Comparison of ENCODE assay signal across 1 cellular context in the genomic region with DNA sequence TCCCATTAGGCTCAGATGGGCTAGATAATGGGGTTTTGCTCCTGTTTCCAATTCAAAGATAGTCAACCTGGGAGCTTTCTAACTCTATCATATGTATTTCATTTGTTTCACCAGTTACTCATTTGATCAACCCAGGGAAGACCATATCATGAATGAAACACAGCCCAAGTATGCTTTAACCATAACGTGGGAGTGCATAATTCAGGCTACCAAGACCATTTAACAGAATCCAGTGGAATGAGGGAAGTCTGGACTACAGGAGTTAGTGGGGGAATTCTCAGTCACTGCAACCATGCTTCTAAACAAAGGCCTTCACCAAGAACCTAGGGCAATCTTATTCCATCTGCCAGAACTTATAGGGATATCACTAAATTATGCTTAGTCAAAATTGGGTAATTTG.
TF ChIP-seq lines count a peak whose summit lies in the region.

No MANE protein-coding gene starts in this region.

TF ChIP-seq in WTC11, 78 proteins besides CTCF, POLR2A, EP300 and RAD21 (continued from another document):
- TF ChIP-seq ZSCAN18 (CRISPR knock-in tag; IDR thresholded peaks at IDR 0.05) (no peak), ZBTB21 (CRISPR knock-in tag; IDR thresholded peaks at IDR 0.05; ENCODE audit: borderline replicate concordance) (no peak), MLX (CRISPR knock-in tag; IDR thresholded peaks at IDR 0.05) (no peak), STAT6 (CRISPR knock-in tag; conservative IDR thresholded peaks at IDR 0.05; ENCODE audit: low read depth) (no peak), GTF2I (CRISPR knock-in tag; conservative IDR thresholded peaks at IDR 0.05) (no peak), E2F5 (CRISPR knock-in tag; IDR thresholded peaks at IDR 0.05) (no peak), MXD4 (CRISPR knock-in tag; IDR thresholded peaks at IDR 0.05; ENCODE audit: borderline replicate concordance) (no peak)
- TF ChIP-seq, protein P1, sequence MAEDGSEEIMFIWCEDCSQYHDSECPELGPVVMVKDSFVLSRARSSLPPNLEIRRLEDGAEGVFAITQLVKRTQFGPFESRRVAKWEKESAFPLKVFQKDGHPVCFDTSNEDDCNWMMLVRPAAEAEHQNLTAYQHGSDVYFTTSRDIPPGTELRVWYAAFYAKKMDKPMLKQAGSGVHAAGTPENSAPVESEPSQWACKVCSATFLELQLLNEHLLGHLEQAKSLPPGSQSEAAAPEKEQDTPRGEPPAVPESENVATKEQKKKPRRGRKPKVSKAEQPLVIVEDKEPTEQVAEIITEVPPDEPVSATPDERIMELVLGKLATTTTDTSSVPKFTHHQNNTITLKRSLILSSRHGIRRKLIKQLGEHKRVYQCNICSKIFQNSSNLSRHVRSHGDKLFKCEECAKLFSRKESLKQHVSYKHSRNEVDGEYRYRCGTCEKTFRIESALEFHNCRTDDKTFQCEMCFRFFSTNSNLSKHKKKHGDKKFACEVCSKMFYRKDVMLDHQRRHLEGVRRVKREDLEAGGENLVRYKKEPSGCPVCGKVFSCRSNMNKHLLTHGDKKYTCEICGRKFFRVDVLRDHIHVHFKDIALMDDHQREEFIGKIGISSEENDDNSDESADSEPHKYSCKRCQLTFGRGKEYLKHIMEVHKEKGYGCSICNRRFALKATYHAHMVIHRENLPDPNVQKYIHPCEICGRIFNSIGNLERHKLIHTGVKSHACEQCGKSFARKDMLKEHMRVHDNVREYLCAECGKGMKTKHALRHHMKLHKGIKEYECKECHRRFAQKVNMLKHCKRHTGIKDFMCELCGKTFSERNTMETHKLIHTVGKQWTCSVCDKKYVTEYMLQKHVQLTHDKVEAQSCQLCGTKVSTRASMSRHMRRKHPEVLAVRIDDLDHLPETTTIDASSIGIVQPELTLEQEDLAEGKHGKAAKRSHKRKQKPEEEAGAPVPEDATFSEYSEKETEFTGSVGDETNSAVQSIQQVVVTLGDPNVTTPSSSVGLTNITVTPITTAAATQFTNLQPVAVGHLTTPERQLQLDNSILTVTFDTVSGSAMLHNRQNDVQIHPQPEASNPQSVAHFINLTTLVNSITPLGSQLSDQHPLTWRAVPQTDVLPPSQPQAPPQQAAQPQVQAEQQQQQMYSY (CRISPR knock-in tag; IDR thresholded peaks at IDR 0.05), result no peak
